Comparison of ENCODE assay signal across 8 cellular contexts in the genomic region with DNA sequence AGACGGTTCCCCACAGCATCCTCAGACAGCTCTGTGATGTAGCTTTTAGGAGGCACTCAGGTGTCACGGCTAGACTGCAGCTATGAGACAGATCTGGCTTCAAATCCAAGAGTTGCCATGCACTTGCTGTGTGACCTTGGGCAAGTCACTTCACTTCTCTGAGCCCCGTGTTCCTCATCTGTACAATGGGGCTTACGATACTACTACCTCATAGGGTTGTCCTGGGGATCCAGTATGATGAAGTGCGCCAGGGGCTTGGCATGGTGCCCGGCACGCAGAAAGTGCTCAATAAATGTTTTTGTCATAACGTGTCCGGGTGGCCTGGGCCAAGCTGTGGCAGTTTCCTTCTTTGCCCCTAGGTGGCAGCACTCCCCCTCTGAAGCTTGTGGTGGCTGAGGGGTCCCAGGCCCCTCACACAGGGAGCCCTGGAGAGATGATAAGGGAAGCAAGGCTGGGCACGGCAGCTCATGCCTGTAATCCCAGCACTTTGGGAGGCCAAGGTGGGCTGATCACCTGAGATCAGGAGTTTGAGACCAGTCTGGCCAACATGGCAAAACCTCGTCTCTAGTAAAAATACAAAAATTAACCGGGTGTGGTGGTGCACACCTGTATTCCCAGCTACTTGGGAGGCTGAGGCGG. TPM values are rescaled to one million over a fixed set of nuclear protein-coding genes. Genes with fewer than 3 reads are reported as not detected.
DNase-seq lines count a peak whose midpoint lies in the region; ATAC-seq and TF ChIP-seq lines count a peak whose summit lies in the region.

No MANE protein-coding gene starts in this region.

- H3K4me3 ChIP-seq in AG09309 (ENCODE audit: control insufficient read depth, low read depth, low read length) = no peak overlapping the region
- no peak overlapping the region for H3K4me3 ChIP-seq in right lobe of liver

- no peak for TF ChIP-seq POLR2A in right lobe of liver (IDR thresholded peaks at IDR 0.05)

- no peak overlapping the region for H3K4me3 Mint-ChIP-seq in activated B cell treated with CpG ODN at 0.5 μM for 24 hours
- H3K4me3 Mint-ChIP-seq in stimulated activated naive B cell treated with anti-CD40 and anti-IgM and Interleukin-4, amounts not matched to agents 10 μg/mL and 1 μg/mL and 100 μg/mL, for 72 hours = no peak overlapping the region

- intact Hi-C loops in activated B cell treated with CpG ODN at 0.5 μM for 24 hours (cut with micrococcal nuclease) = loop anchor here (1.0 to 2.0 kb wide), 4 partner anchors 13 to 277 kb away; partner anchors contain the start of gene CHMP4B
- intact Hi-C loops in right lobe of liver (cut with DNase I) = no loop called here

- no peaks in the 10 kb centered on the region for H3K4me1 ChIP-seq in right lobe of liver

- H3K27me3 Mint-ChIP-seq in activated B cell treated with CpG ODN at 0.5 μM for 24 hours = no peaks in the 10 kb centered on the region
- no peaks in the 10 kb centered on the region for H3K27me3 Mint-ChIP-seq in stimulated activated naive B cell treated with anti-CD40 and anti-IgM and Interleukin-4, amounts not matched to agents 10 μg/mL and 1 μg/mL and 100 μg/mL, for 72 hours

- TF ChIP-seq CTCF in AG09309 (IDR thresholded peaks at IDR 0.05; ENCODE audit: control insufficient read depth, insufficient read depth, low read depth, low read length, missing control alignments) (peak; percentile 82), activated B cell treated with CpG ODN at 0.5 μM for 24 hours (IDR thresholded peaks at IDR 0.05) (peak; percentile 56), right lobe of liver (IDR thresholded peaks at IDR 0.05) (peak; percentile 56 to 77 (median 64))

- POLR2A ChIA-PET in HEK293T (lab: Yijun Ruan, JAX) = no interaction called here
- POLR2A ChIA-PET in activated B cell treated with CpG ODN at 0.5 μM for 24 hours (lab: Charles Lee) = interaction anchor here (0.6 to 1.2 kb wide), 3 partner anchors 17 to 201 kb away, joined by 4 to 5 read pairs (median 4); partner anchors contain the start of gene RALY

- H3K27ac ChIP-seq in right lobe of liver = no peak overlapping the region

- peaks cover 12% of the 10 kb centered on the region for H3K36me3 Mint-ChIP-seq in activated B cell treated with CpG ODN at 0.5 μM for 24 hours (ENCODE audit: low read depth)
- peaks cover 19 to 26% of the 10 kb centered on the region in 2 donors for H3K36me3 Mint-ChIP-seq in stimulated activated naive B cell treated with anti-CD40 and anti-IgM and Interleukin-4, amounts not matched to agents 10 μg/mL and 1 μg/mL and 100 μg/mL, for 72 hours

- 35% methylated on average over 7 of the region's 13 CpGs for WGBS in right lobe of liver (ENCODE audit: insufficient coverage, low coverage, low lambda C conversion rate, missing lambda C conversion rate)

- peaks cover 16% of the 10 kb centered on the region for H3K4me1 Mint-ChIP-seq in activated B cell treated with CpG ODN at 0.5 μM for 24 hours
- H3K4me1 Mint-ChIP-seq in stimulated activated naive B cell treated with anti-CD40 and anti-IgM and Interleukin-4, amounts not matched to agents 10 μg/mL and 1 μg/mL and 100 μg/mL, for 72 hours = peaks cover 10 to 12% of the 10 kb centered on the region in 2 donors

- H3K36me3 ChIP-seq in right lobe of liver = no peaks in the 10 kb centered on the region

- no peaks in the 10 kb centered on the region for H3K9me3 ChIP-seq in right lobe of liver

- CTCF ChIA-PET in HEK293T (lab: Yijun Ruan, JAX) = interaction anchor here (0.9 to 1.2 kb wide), 4 partner anchors 10 to 276 kb away, joined by 3 to 4 read pairs (median 3); no protein-coding TSS in a partner anchor
- CTCF ChIA-PET in activated B cell treated with CpG ODN at 0.5 μM for 24 hours (lab: Charles Lee) = interaction anchor here (0.8 to 2.9 kb wide), 11 partner anchors 22 to 337 kb away, joined by 3 to 11 read pairs (median 3); partner anchors contain the start of genes ACTL10 and ZNF341

- H3K27me3 ChIP-seq in right lobe of liver = no peaks in the 10 kb centered on the region

- ATAC-seq in activated B cell treated with CpG ODN at 0.5 μM for 24 hours (ENCODE audit: low read depth) (peak; percentile 90), right lobe of liver (peak; percentile 25 to 46 (median 38)), GM19452 (IDR thresholded peaks at IDR 0.05; ENCODE audit: unreplicated experiment) (no peak), GM21367 (IDR thresholded peaks at IDR 0.05; ENCODE audit: unreplicated experiment) (no peak)
- peak; percentile 69 to 73 for ATAC-seq in stimulated activated naive B cell treated with anti-CD40 and anti-IgM and Interleukin-4, amounts not matched to agents 10 μg/mL and 1 μg/mL and 100 μg/mL, for 72 hours (replicated peaks)

- peak overlapping the region; percentile 35 for H3K27ac Mint-ChIP-seq in activated B cell treated with CpG ODN at 0.5 μM for 24 hours
- H3K27ac Mint-ChIP-seq in stimulated activated naive B cell treated with anti-CD40 and anti-IgM and Interleukin-4, amounts not matched to agents 10 μg/mL and 1 μg/mL and 100 μg/mL, for 72 hours = no peak overlapping the region

- no peak for DNase-seq in AG09309 (ENCODE audit: low read depth)
- DNase-seq in HEK293T (ENCODE audit: extremely low spot score) = peak; percentile 75
- peak; percentile 55 for DNase-seq in activated B cell treated with CpG ODN at 0.5 μM for 24 hours
- peak; percentile 26 for DNase-seq in central memory CD4-positive, alpha-beta T cell
- peak in 1 of 3 donors; percentile 55 for DNase-seq in right lobe of liver
- peak; percentile 29 for DNase-seq in stimulated activated naive B cell treated with anti-CD40 and anti-IgM and Interleukin-4, amounts not matched to agents 10 μg/mL and 1 μg/mL and 100 μg/mL, for 72 hours

- no peaks in the 10 kb centered on the region for H3K9me3 Mint-ChIP-seq in activated B cell treated with CpG ODN at 0.5 μM for 24 hours
- no peaks in the 10 kb centered on the region for H3K9me3 Mint-ChIP-seq in stimulated activated naive B cell treated with anti-CD40 and anti-IgM and Interleukin-4, amounts not matched to agents 10 μg/mL and 1 μg/mL and 100 μg/mL, for 72 hours

TF ChIP-seq in HEK293T, 16 proteins besides CTCF, POLR2A, EP300 and RAD21:
- TF ChIP-seq SP1 (IDR thresholded peaks at IDR 0.05) (no peak), ZNF384 (IDR thresholded peaks at IDR 0.05) (no peak), FOXK2 (IDR thresholded peaks at IDR 0.05) (no peak)
TF ChIP-seq in HEK293T: peak in this region for 0.

RNA-seq across cellular contexts. Expression of gene CHMP4B, which starts 19.1 kb away (rescaled TPM):
- total RNA-seq in activated B cell treated with CpG ODN at 0.5 μM for 24 hours (116 and 121 TPM in 2 replicates), right lobe of liver (10 to 100 TPM; 21.0 to 40.8 (median 28.3) TPM)

Comparison
In these comparisons a context has a peak if more than half of its experiments do, and no peak if none do; other contexts are left out.
1. ATAC-seq: peak in activated B cell treated with CpG ODN at 0.5 μM for 24 hours (single experiment), right lobe of liver (4 of 4) and stimulated activated naive B cell treated with anti-CD40 and anti-IgM and Interleukin-4, amounts not matched to agents 10 μg/mL and 1 μg/mL and 100 μg/mL, for 72 hours (2 of 2); none in GM19452 (single experiment) and GM21367 (single experiment).
2. Peak in every context shown above with its lines, with median percentiles within 50 percentile points of each other: CTCF ChIP-seq.